In genomic region chr5:148147415-148147814, GRCh38 we compare ENCODE assay signal across 1 cellular context.
TF ChIP-seq lines count a peak whose summit lies in the region.

No MANE protein-coding gene starts in this region.

TF ChIP-seq in HepG2, 621 proteins besides CTCF, POLR2A, EP300 and RAD21 (continued from another document and continues in another):
- TF ChIP-seq, protein P1, sequence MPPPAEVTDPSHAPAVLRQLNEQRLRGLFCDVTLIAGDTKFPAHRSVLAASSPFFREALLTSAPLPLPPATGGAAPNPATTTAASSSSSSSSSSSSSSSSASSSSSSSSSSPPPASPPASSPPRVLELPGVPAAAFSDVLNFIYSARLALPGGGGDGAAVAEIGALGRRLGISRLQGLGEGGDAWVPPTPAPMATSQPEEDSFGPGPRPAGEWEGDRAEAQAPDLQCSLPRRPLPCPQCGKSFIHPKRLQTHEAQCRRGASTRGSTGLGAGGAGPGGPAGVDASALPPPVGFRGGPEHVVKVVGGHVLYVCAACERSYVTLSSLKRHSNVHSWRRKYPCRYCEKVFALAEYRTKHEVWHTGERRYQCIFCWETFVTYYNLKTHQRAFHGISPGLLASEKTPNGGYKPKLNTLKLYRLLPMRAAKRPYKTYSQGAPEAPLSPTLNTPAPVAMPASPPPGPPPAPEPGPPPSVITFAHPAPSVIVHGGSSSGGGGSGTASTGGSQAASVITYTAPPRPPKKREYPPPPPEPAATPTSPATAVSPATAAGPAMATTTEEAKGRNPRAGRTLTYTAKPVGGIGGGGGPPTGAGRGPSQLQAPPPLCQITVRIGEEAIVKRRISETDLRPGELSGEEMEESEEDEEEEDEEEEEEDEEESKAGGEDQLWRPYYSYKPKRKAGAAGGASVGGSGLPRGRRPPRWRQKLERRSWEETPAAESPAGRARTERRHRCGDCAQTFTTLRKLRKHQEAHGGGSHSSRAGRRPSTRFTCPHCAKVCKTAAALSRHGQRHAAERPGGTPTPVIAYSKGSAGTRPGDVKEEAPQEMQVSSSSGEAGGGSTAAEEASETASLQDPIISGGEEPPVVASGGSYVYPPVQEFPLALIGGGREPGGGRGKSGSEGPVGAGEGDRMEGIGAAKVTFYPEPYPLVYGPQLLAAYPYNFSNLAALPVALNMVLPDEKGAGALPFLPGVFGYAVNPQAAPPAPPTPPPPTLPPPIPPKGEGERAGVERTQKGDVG (CRISPR knock-in tag; IDR thresholded peaks at IDR 0.05; ENCODE audit: borderline replicate concordance): no peak
- TF ChIP-seq ZFX (CRISPR knock-in tag; IDR thresholded peaks at IDR 0.05; ENCODE audit: low read depth): no peak
- no peak for TF ChIP-seq U2AF2 (IDR thresholded peaks at IDR 0.05; ENCODE audit: low read depth, low read length)
- TF ChIP-seq, protein P2, sequence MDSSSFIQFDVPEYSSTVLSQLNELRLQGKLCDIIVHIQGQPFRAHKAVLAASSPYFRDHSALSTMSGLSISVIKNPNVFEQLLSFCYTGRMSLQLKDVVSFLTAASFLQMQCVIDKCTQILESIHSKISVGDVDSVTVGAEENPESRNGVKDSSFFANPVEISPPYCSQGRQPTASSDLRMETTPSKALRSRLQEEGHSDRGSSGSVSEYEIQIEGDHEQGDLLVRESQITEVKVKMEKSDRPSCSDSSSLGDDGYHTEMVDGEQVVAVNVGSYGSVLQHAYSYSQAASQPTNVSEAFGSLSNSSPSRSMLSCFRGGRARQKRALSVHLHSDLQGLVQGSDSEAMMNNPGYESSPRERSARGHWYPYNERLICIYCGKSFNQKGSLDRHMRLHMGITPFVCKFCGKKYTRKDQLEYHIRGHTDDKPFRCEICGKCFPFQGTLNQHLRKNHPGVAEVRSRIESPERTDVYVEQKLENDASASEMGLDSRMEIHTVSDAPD (CRISPR knock-in tag; IDR thresholded peaks at IDR 0.05): no peak
- TF ChIP-seq FOSL2 (CRISPR knock-in tag; IDR thresholded peaks at IDR 0.05): peak; percentile 70
- TF ChIP-seq BHLHE40 (IDR thresholded peaks at IDR 0.05; ENCODE audit: low read length): no peak
- TF ChIP-seq ZNF724P (CRISPR knock-in tag; IDR thresholded peaks at IDR 0.05; ENCODE audit: borderline replicate concordance): no peak
- TF ChIP-seq SETDB1 (CRISPR knock-in tag; IDR thresholded peaks at IDR 0.05; ENCODE audit: borderline replicate concordance): no peak
- TF ChIP-seq ZNF543 (CRISPR knock-in tag; IDR thresholded peaks at IDR 0.05): no peak
- no peak for TF ChIP-seq ESRRA (CRISPR knock-in tag; IDR thresholded peaks at IDR 0.05; ENCODE audit: low read depth)
- TF ChIP-seq, protein P3, sequence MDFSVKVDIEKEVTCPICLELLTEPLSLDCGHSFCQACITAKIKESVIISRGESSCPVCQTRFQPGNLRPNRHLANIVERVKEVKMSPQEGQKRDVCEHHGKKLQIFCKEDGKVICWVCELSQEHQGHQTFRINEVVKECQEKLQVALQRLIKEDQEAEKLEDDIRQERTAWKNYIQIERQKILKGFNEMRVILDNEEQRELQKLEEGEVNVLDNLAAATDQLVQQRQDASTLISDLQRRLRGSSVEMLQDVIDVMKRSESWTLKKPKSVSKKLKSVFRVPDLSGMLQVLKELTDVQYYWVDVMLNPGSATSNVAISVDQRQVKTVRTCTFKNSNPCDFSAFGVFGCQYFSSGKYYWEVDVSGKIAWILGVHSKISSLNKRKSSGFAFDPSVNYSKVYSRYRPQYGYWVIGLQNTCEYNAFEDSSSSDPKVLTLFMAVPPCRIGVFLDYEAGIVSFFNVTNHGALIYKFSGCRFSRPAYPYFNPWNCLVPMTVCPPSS (IDR thresholded peaks at IDR 0.05): no peak
- TF ChIP-seq, protein P4, sequence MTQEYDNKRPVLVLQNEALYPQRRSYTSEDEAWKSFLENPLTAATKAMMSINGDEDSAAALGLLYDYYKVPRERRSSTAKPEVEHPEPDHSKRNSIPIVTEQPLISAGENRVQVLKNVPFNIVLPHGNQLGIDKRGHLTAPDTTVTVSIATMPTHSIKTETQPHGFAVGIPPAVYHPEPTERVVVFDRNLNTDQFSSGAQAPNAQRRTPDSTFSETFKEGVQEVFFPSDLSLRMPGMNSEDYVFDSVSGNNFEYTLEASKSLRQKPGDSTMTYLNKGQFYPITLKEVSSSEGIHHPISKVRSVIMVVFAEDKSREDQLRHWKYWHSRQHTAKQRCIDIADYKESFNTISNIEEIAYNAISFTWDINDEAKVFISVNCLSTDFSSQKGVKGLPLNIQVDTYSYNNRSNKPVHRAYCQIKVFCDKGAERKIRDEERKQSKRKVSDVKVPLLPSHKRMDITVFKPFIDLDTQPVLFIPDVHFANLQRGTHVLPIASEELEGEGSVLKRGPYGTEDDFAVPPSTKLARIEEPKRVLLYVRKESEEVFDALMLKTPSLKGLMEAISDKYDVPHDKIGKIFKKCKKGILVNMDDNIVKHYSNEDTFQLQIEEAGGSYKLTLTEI (CRISPR knock-in tag; conservative IDR thresholded peaks at IDR 0.05): no peak
- no peak for TF ChIP-seq PAWR (CRISPR knock-in tag; IDR thresholded peaks at IDR 0.05; ENCODE audit: borderline replicate concordance)
- TF ChIP-seq TP53 (CRISPR knock-in tag; conservative IDR thresholded peaks at IDR 0.05): no peak
- no peak for TF ChIP-seq IKZF4 (CRISPR knock-in tag; IDR thresholded peaks at IDR 0.05; ENCODE audit: borderline replicate concordance, low read depth, not compliant biosample characterization)
- TF ChIP-seq CHD4 (IDR thresholded peaks at IDR 0.05; ENCODE audit: borderline replicate concordance, low read length): no peak
- TF ChIP-seq, protein P5, sequence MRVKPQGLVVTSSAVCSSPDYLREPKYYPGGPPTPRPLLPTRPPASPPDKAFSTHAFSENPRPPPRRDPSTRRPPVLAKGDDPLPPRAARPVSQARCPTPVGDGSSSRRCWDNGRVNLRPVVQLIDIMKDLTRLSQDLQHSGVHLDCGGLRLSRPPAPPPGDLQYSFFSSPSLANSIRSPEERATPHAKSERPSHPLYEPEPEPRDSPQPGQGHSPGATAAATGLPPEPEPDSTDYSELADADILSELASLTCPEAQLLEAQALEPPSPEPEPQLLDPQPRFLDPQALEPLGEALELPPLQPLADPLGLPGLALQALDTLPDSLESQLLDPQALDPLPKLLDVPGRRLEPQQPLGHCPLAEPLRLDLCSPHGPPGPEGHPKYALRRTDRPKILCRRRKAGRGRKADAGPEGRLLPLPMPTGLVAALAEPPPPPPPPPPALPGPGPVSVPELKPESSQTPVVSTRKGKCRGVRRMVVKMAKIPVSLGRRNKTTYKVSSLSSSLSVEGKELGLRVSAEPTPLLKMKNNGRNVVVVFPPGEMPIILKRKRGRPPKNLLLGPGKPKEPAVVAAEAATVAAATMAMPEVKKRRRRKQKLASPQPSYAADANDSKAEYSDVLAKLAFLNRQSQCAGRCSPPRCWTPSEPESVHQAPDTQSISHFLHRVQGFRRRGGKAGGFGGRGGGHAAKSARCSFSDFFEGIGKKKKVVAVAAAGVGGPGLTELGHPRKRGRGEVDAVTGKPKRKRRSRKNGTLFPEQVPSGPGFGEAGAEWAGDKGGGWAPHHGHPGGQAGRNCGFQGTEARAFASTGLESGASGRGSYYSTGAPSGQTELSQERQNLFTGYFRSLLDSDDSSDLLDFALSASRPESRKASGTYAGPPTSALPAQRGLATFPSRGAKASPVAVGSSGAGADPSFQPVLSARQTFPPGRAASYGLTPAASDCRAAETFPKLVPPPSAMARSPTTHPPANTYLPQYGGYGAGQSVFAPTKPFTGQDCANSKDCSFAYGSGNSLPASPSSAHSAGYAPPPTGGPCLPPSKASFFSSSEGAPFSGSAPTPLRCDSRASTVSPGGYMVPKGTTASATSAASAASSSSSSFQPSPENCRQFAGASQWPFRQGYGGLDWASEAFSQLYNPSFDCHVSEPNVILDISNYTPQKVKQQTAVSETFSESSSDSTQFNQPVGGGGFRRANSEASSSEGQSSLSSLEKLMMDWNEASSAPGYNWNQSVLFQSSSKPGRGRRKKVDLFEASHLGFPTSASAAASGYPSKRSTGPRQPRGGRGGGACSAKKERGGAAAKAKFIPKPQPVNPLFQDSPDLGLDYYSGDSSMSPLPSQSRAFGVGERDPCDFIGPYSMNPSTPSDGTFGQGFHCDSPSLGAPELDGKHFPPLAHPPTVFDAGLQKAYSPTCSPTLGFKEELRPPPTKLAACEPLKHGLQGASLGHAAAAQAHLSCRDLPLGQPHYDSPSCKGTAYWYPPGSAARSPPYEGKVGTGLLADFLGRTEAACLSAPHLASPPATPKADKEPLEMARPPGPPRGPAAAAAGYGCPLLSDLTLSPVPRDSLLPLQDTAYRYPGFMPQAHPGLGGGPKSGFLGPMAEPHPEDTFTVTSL (CRISPR knock-in tag; IDR thresholded peaks at IDR 0.05; ENCODE audit: borderline replicate concordance): peak; percentile 88
- TF ChIP-seq SOX13 (IDR thresholded peaks at IDR 0.05): no peak
- TF ChIP-seq SOX13 (CRISPR knock-in tag; conservative IDR thresholded peaks at IDR 0.05 in 1 of 2, IDR thresholded peaks at IDR 0.05 in 1 of 2): peak in 1 of 2 experiments; percentile 89; a peak in 2 of 4 replicates
- TF ChIP-seq HOXA7 (CRISPR knock-in tag; IDR thresholded peaks at IDR 0.05): no peak
- TF ChIP-seq THYN1 (CRISPR knock-in tag; IDR thresholded peaks at IDR 0.05; ENCODE audit: borderline replicate concordance, low read depth): no peak
- 0 out of 2 replicates have a peak, but pooled peaks have one; percentile 44 for TF ChIP-seq NCOA2 (CRISPR knock-in tag; IDR thresholded peaks at IDR 0.05)
- TF ChIP-seq TCF7 (IDR thresholded peaks at IDR 0.05; ENCODE audit: low read depth): no peak
- no peak for TF ChIP-seq PHF8 (CRISPR knock-in tag; IDR thresholded peaks at IDR 0.05)
- TF ChIP-seq ZNF3 (CRISPR knock-in tag; IDR thresholded peaks at IDR 0.05): no peak
- TF ChIP-seq, protein P6, sequence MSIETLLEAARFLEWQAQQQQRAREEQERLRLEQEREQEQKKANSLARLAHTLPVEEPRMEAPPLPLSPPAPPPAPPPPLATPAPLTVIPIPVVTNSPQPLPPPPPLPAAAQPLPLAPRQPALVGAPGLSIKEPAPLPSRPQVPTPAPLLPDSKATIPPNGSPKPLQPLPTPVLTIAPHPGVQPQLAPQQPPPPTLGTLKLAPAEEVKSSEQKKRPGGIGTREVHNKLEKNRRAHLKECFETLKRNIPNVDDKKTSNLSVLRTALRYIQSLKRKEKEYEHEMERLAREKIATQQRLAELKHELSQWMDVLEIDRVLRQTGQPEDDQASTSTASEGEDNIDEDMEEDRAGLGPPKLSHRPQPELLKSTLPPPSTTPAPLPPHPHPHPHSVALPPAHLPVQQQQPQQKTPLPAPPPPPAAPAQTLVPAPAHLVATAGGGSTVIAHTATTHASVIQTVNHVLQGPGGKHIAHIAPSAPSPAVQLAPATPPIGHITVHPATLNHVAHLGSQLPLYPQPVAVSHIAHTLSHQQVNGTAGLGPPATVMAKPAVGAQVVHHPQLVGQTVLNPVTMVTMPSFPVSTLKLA (IDR thresholded peaks at IDR 0.05): no peak
- no peak for TF ChIP-seq FOXP1 (IDR thresholded peaks at IDR 0.05)
- TF ChIP-seq FOXP1 (CRISPR knock-in tag; IDR thresholded peaks at IDR 0.05): peak; percentile 68
- TF ChIP-seq YY1 (IDR thresholded peaks at IDR 0.05; ENCODE audit: insufficient read depth, insufficient replicate concordance, low read depth, low read length): no peak
- TF ChIP-seq, protein P7, sequence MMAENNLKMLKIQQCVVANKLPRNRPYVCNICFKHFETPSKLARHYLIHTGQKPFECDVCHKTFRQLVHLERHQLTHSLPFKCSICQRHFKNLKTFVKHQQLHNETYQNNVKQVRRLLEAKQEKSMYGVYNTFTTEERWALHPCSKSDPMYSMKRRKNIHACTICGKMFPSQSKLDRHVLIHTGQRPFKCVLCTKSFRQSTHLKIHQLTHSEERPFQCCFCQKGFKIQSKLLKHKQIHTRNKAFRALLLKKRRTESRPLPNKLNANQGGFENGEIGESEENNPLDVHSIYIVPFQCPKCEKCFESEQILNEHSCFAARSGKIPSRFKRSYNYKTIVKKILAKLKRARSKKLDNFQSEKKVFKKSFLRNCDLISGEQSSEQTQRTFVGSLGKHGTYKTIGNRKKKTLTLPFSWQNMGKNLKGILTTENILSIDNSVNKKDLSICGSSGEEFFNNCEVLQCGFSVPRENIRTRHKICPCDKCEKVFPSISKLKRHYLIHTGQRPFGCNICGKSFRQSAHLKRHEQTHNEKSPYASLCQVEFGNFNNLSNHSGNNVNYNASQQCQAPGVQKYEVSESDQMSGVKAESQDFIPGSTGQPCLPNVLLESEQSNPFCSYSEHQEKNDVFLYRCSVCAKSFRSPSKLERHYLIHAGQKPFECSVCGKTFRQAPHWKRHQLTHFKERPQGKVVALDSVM (CRISPR knock-in tag; IDR thresholded peaks at IDR 0.05): no peak
- TF ChIP-seq ZSCAN5A (CRISPR knock-in tag; IDR thresholded peaks at IDR 0.05; ENCODE audit: borderline replicate concordance): no peak
- TF ChIP-seq, protein P8, sequence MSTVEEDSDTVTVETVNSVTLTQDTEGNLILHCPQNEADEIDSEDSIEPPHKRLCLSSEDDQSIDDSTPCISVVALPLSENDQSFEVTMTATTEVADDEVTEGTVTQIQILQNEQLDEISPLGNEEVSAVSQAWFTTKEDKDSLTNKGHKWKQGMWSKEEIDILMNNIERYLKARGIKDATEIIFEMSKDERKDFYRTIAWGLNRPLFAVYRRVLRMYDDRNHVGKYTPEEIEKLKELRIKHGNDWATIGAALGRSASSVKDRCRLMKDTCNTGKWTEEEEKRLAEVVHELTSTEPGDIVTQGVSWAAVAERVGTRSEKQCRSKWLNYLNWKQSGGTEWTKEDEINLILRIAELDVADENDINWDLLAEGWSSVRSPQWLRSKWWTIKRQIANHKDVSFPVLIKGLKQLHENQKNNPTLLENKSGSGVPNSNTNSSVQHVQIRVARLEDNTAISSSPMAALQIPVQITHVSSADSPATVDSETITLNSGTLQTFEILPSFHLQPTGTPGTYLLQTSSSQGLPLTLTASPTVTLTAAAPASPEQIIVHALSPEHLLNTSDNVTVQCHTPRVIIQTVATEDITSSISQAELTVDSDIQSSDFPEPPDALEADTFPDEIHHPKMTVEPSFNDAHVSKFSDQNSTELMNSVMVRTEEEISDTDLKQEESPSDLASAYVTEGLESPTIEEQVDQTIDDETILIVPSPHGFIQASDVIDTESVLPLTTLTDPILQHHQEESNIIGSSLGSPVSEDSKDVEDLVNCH (CRISPR knock-in tag; IDR thresholded peaks at IDR 0.05): no peak
- no peak for TF ChIP-seq ZNF619 (CRISPR knock-in tag; IDR thresholded peaks at IDR 0.05)
- TF ChIP-seq, protein P9, sequence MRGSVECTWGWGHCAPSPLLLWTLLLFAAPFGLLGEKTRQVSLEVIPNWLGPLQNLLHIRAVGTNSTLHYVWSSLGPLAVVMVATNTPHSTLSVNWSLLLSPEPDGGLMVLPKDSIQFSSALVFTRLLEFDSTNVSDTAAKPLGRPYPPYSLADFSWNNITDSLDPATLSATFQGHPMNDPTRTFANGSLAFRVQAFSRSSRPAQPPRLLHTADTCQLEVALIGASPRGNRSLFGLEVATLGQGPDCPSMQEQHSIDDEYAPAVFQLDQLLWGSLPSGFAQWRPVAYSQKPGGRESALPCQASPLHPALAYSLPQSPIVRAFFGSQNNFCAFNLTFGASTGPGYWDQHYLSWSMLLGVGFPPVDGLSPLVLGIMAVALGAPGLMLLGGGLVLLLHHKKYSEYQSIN (CRISPR knock-in tag; IDR thresholded peaks at IDR 0.05; ENCODE audit: borderline replicate concordance): no peak
- no peak for TF ChIP-seq FOXM1 (CRISPR knock-in tag; IDR thresholded peaks at IDR 0.05)
- TF ChIP-seq ZNF205 (CRISPR knock-in tag; IDR thresholded peaks at IDR 0.05): 0 out of 2 replicates have a peak, but pooled peaks have one; percentile 44
